In genomic region chr2:100754951-100755350, GRCh38 we compare ENCODE assay signal across 23 cellular contexts.
DNase-seq lines count a peak whose midpoint lies in the region; ATAC-seq, FAIRE-seq and TF ChIP-seq lines count a peak whose summit lies in the region.
"Had no signal": no experiment of that assay in that cellular context is flagged by ENCODE, and none has a peak within 500 bp of the region (broad histone marks: within the 10 kb centered on the region; RNA-seq: fewer than 3 reads in every experiment).

No MANE protein-coding gene starts in this region.

- H3K4me1 ChIP-seq in right atrium auricular region (peaks cover 0 to 30% of the 10 kb centered on the region in 2 donors), mammary epithelial cell (ENCODE audit: insufficient read depth, low read length) (peaks cover 69% of the 10 kb centered on the region), right cardiac atrium (ENCODE audit: control insufficient read depth, insufficient read depth, low read length) (peaks cover 7% of the 10 kb centered on the region), esophagus squamous epithelium (peaks cover 0 to 34% (median 22%) of the 10 kb centered on the region in 3 donors)

- no peak for TF ChIP-seq POLR2A in esophagus squamous epithelium (IDR thresholded peaks at IDR 0.05)

- dilution Hi-C loops in mammary epithelial cell (cut with HindIII; ENCODE audit: low sequenced_read_pairs) = no loop called here

- no peaks in the 10 kb centered on the region for H3K79me2 ChIP-seq in mammary epithelial cell (ENCODE audit: insufficient read depth, low read length)

- no peak for DNase-seq in Right ventricle myocardium superior
- DNase-seq in right atrium auricular region (ENCODE audit: low spot score) = no peak
- DNase-seq in mammary epithelial cell = no peak
- DNase-seq in right cardiac atrium = no peak
- DNase-seq in NCI-H2227 (lab: John Stamatoyannopoulos, UW; ENCODE audit: unreplicated experiment) = no peak
- DNase-seq in GM19239 (ENCODE audit: insufficient read length, low spot score) = no peak
- DNase-seq in NK-92 (lab: John Stamatoyannopoulos, UW; ENCODE audit: unreplicated experiment) = no peak
- DNase-seq in esophagus squamous epithelium (lab: John Stamatoyannopoulos, UW) = no peak
- DNase-seq: activated CD4-positive, alpha-beta T cell treated with anti-CD3 and anti-CD28 coated beads, Interleukin-2, amount 10 ng/mL, durations not matched to agents 24 days and 14 days; activated naive CD4-positive, alpha-beta T cell treated with anti-CD3 and anti-CD28 coated beads for 36 hours; amygdala; COR-L47; hippocampal formation; NCI-H146; NCI-H526; nephron progenitor cell; posterior cingulate gyrus; stimulated activated CD4-positive, alpha-beta T cell treated with anti-CD3 and anti-CD28 coated beads, Interleukin-1b, Interleukin-23, amount 100 ng/mL, for 48 hours had no signal

- no peak overlapping the region for H2AFZ ChIP-seq in mammary epithelial cell (ENCODE audit: low read depth, low read length)

- intact Hi-C loops in Right ventricle myocardium superior (cut with DNase I) (no loop called here), mammary epithelial cell (cut with micrococcal nuclease) (loop anchor here (1.0 kb wide), 2 partner anchors 15 to 63 kb away; no protein-coding TSS in a partner anchor), right cardiac atrium (cut with DNase I) (no loop called here), esophagus squamous epithelium (cut with DNase I) (no loop called here)

- H3K27me3 ChIP-seq in right atrium auricular region (no peaks in the 10 kb centered on the region), mammary epithelial cell (ENCODE audit: insufficient read depth, low read length) (no peaks in the 10 kb centered on the region), right cardiac atrium (ENCODE audit: control insufficient read depth, insufficient read depth) (no peaks in the 10 kb centered on the region), esophagus squamous epithelium (peaks cover 0 to 6% (median 0%) of the 10 kb centered on the region in 4 donors)
- H3K27me3 ChIP-seq: BLaER1 treated with 17β-estradiol and CSF1 and Interleukin-3, amounts not matched to agents 10 nM and 100 nM had no signal

- H3K27ac ChIP-seq in right atrium auricular region (no peak overlapping the region), mammary epithelial cell (ENCODE audit: insufficient read depth, low read depth, low read length) (peak overlapping the region; percentile 77), right cardiac atrium (ENCODE audit: low read length) (no peak overlapping the region), esophagus squamous epithelium (no peak overlapping the region)
- H3K27ac ChIP-seq: BLaER1 treated with 17β-estradiol and CSF1 and Interleukin-3, amounts not matched to agents 10 nM and 100 nM; SK-N-MC; VCaP had no signal

- H3K9me3 ChIP-seq in right atrium auricular region = no peaks in the 10 kb centered on the region
- H3K9me3 ChIP-seq in mammary epithelial cell (replicated peaks; ENCODE audit: insufficient read depth, low read length) = no peaks in the 10 kb centered on the region
- H3K9me3 ChIP-seq in right cardiac atrium (ENCODE audit: control insufficient read depth, low read length) = no peaks in the 10 kb centered on the region
- no peaks in the 10 kb centered on the region for H3K9me3 ChIP-seq in esophagus squamous epithelium

- no peak for FAIRE-seq in GM19239 (lab: Jason Lieb, UNC)
- FAIRE-seq: A204.1, GM18507 had no signal

- BruUV-seq in mammary epithelial cell (replicated peaks; lab: Mats Ljungman, UMichigan) = no TSS peak

- no peaks in the 10 kb centered on the region for H4K20me1 ChIP-seq in mammary epithelial cell (ENCODE audit: insufficient read depth, low read length)
- H4K20me1 ChIP-seq: BLaER1 treated with 17β-estradiol and CSF1 and Interleukin-3, amounts not matched to agents 10 nM and 100 nM had no signal

- peak; percentile 59 for ATAC-seq in Right ventricle myocardium superior (ENCODE audit: poor library complexity)
- ATAC-seq in right cardiac atrium = peak; percentile 30 to 60

- in situ Hi-C loops in mammary epithelial cell (cut with MboI; ENCODE audit: low sequenced_read_pairs in 2 of 2) = no loop called here

- H3K36me3 ChIP-seq in right atrium auricular region = no peaks in the 10 kb centered on the region
- no peaks in the 10 kb centered on the region for H3K36me3 ChIP-seq in mammary epithelial cell (ENCODE audit: insufficient read depth, low read length)
- H3K36me3 ChIP-seq in esophagus squamous epithelium = no peaks in the 10 kb centered on the region
- H3K36me3 ChIP-seq: BLaER1 treated with 17β-estradiol and CSF1 and Interleukin-3, amounts not matched to agents 10 nM and 100 nM had no signal

- TF ChIP-seq CTCF in right atrium auricular region (IDR thresholded peaks at IDR 0.05) (no peak), mammary epithelial cell (conservative IDR thresholded peaks at IDR 0.05 in 1 of 2, IDR thresholded peaks at IDR 0.05 in 1 of 2; ENCODE audit: extremely low read depth in 1 of 2, insufficient read depth in 1 of 2, low read depth in 1 of 2, low read length in 2 of 2) (no peak), esophagus squamous epithelium (IDR thresholded peaks at IDR 0.05) (no peak)

- peak overlapping the region; percentile 1 for H3K9ac ChIP-seq in mammary epithelial cell (ENCODE audit: insufficient read depth, low read length)
- H3K9ac ChIP-seq: BLaER1 treated with 17β-estradiol and CSF1 and Interleukin-3, amounts not matched to agents 10 nM and 100 nM had no signal

- CTCF ChIA-PET in mammary epithelial cell (lab: Charles Lee; ENCODE audit: low non-redundant PET) = interaction anchor here (0.5 to 0.6 kb wide), 3 partner anchors 22 to 1418 kb away, joined by 3 to 5 read pairs (median 4); partner anchors contain the start of gene EIF5B

- H3K4me3 ChIP-seq in right atrium auricular region (no peak overlapping the region), mammary epithelial cell (replicated peaks in 1 of 3; ENCODE audit: insufficient read depth in 1 of 3, low read depth in 2 of 3, low read length in 3 of 3) (no peak overlapping the region), right cardiac atrium (ENCODE audit: low read length) (no peak overlapping the region), esophagus squamous epithelium (no peak overlapping the region)
- H3K4me3 ChIP-seq: BLaER1 treated with 17β-estradiol and CSF1 and Interleukin-3, amounts not matched to agents 10 nM and 100 nM; SK-N-MC had no signal

- 34% methylated on average over 4 of the region's 4 CpGs for WGBS in mammary epithelial cell (ENCODE audit: low coverage, missing lambda C conversion rate)
- WGBS in right cardiac atrium = 49% methylated on average over 4 of the region's 4 CpGs
- 58 to 76% methylated on average over 4 of the region's 4 CpGs for WGBS in esophagus squamous epithelium, 2 donors

- H3K4me2 ChIP-seq in mammary epithelial cell (ENCODE audit: insufficient read depth, low read depth, low read length) = peak overlapping the region; percentile 59
